In the genomic region with DNA sequence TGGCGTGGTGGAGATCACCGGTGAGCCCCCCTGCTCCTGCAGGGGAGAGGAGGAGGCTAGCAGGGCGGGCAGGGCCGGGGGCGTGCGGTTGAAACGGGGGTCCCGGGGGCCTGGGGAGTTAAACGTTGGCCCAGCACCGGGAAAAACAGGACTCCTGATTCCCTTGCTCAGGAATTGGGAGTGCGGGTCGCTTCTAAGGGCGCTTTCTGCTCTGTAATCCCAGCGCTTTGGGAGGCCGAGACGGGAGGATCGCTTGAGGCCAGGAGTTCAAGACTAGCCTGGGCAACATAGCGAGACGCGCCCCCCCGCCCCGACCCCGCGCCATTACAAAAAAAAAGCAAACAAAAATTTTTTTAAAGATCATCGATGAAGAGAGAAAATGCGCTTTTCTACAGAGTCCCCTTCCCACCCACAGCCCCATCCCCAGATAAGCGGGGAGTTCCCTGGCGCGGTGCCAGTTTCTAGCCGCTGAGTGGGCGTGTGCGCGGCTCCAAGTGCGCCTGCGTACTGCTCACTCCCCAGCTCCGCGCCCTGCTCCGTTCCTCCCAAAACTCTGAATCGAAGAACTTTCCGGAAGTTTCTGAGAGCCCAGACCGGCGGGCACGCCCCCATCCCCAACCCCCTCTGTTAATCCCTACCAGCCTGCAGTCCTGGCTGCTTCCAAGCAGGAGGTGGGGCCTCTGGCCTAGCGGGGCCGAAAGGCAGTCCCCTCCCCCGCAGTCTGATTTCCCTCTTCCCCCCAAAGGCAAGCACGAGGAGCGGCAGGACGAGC, we compare ENCODE assay signal across 8 cellular contexts. TPM values are rescaled to one million over a fixed set of nuclear protein-coding genes. Genes with fewer than 3 reads are reported as not detected.
DNase-seq lines count a peak whose midpoint lies in the region; TF ChIP-seq lines count a peak whose summit lies in the region.

No MANE protein-coding gene starts in this region.

- no peaks in the 10 kb centered on the region for H3K9me3 Mint-ChIP-seq in nephron

- peaks cover 3% of the 10 kb centered on the region for H3K36me3 Mint-ChIP-seq in nephron (ENCODE audit: low read depth)

- H3K4me3 Mint-ChIP-seq in nephron = peak overlapping the region; percentile 92 to 97 (median 96)

- peak overlapping the region; percentile 95 to 99 (median 98) for H3K27ac Mint-ChIP-seq in nephron

- TF ChIP-seq CTCF in fibroblast of the aortic adventitia (IDR thresholded peaks at IDR 0.05; ENCODE audit: insufficient read depth, low read length) = no peak
- TF ChIP-seq CTCF in nephron (IDR thresholded peaks at IDR 0.05; ENCODE audit: unreplicated experiment in 3 of 3) = no peak

- peak overlapping the region; percentile 88 for H3K4me3 ChIP-seq in fibroblast of the aortic adventitia (ENCODE audit: low read depth, low read length)

- DNase-seq in NCI-H187 (lab: John Stamatoyannopoulos, UW) (peak; percentile 15 to 34), NCI-H187 treated with DMSO at 0.1 percent for 48 hours (lab: John Stamatoyannopoulos, UW) (no peak), HT-29 (ENCODE audit: low spot score) (peak; percentile 88), SHP77 (lab: John Stamatoyannopoulos, UW) (peak; percentile 64 to 73), fibroblast of the aortic adventitia (ENCODE audit: low read depth) (peak; percentile 95)
- peak; percentile 94 for DNase-seq in activated effector memory CD4-positive, alpha-beta T cell treated with anti-CD3 and anti-CD28 coated beads, Interleukin-2, amount 50 U/mL, for 16 hours
- DNase-seq in stimulated activated naive CD4-positive, alpha-beta T cell treated with Interleukin-2 at 50 U/mL for 16 hours (lab: John Stamatoyannopoulos, UW) = peak; percentile 73

- peaks cover 28% of the 10 kb centered on the region for H3K4me1 Mint-ChIP-seq in nephron

- H3K27me3 Mint-ChIP-seq in nephron (ENCODE audit: low read depth) = no peaks in the 10 kb centered on the region

RNA-seq across cellular contexts. Expression of gene HSPB1, which starts 0.8 kb away (rescaled TPM):
- total RNA-seq in HT-29 (2014; rRNA removed; shearing (Covaris generic)) = 116 and 134 TPM in 2 replicates
- 91.8 and 128 TPM in 2 replicates for total RNA-seq in fibroblast of the aortic adventitia (ENCODE audit: low replicate concordance)

RNA-seq across cellular contexts. Expression of gene YWHAG, which starts 55.5 kb away (rescaled TPM):
- total RNA-seq in HT-29 (2014; rRNA removed; shearing (Covaris generic)) = 83.2 and 84.6 TPM in 2 replicates
- 112 and 115 TPM in 2 replicates for total RNA-seq in fibroblast of the aortic adventitia (ENCODE audit: low replicate concordance)
